In genomic region chr7:15018981-15019380, GRCh38 we compare ENCODE assay signal across 16 cellular contexts.
DNase-seq lines count a peak whose midpoint lies in the region; TF ChIP-seq lines count a peak whose summit lies in the region.
"Had no signal": no experiment of that assay in that cellular context is flagged by ENCODE, and none has a peak within 500 bp of the region (broad histone marks: within the 10 kb centered on the region; RNA-seq: fewer than 3 reads in every experiment).

No MANE protein-coding gene starts in this region.

- TF ChIP-seq POLR2A in uterus (IDR thresholded peaks at IDR 0.05), result no peak

- H3K4me1 ChIP-seq in uterus, result no peaks in the 10 kb centered on the region
- H3K4me1 ChIP-seq: BLaER1, Caco-2 had no signal

- H3K27ac ChIP-seq in uterus, result peak overlapping the region; percentile 12 to 84
- H3K27ac ChIP-seq: BLaER1 had no signal

- H3K36me3 ChIP-seq in uterus, result no peaks in the 10 kb centered on the region
- H3K36me3 ChIP-seq: BE2C, BLaER1 had no signal

- DNase-seq in NCI-H226 (peak; percentile 82), amniotic epithelial cell (ENCODE audit: low read depth) (peak; percentile 72), uterus (no peak), NCI-H146 (lab: John Stamatoyannopoulos, UW) (no peak), SW 1271 (lab: John Stamatoyannopoulos, UW) (no peak)
- DNase-seq: 8988T; ACHN; BE2C; C1 segment of cervical spinal cord; Caco-2; Calu3; CD4-positive, CD25-positive, alpha-beta regulatory T cell; CD8-positive, alpha-beta T cell; DMS79 treated with DMSO at 0.1 percent for 48 hours; GF-D8 had no signal

- TF ChIP-seq CTCF in uterus (IDR thresholded peaks at IDR 0.05), result no peak

- no peaks in the 10 kb centered on the region for H3K9me3 ChIP-seq in uterus
- H3K9me3 ChIP-seq: BE2C, BLaER1, Caco-2 had no signal

- no peaks in the 10 kb centered on the region for H3K27me3 ChIP-seq in uterus
- H3K27me3 ChIP-seq: BE2C, BLaER1 had no signal

- no peak overlapping the region for H3K4me3 ChIP-seq in uterus
- H3K4me3 ChIP-seq: BLaER1 had no signal

- intact Hi-C loops in uterus (cut with DNase I; ENCODE audit: low total_unique reads), result no loop called here

Comparison
In these comparisons a context has a peak if more than half of its experiments do, and no peak if none do; other contexts are left out.
1. DNase-seq: peak in NCI-H226 (single experiment) and amniotic epithelial cell (single experiment); none in uterus (0 of 2), NCI-H146 (single experiment) and SW 1271 (0 of 2).